ENCODE assay signal across 21 cellular contexts in genomic region chr15:60538129-60538528, GRCh38.
"Had no signal": no experiment of that assay in that cellular context is flagged by ENCODE, and none has a peak within 500 bp of the region (broad histone marks: within the 10 kb centered on the region; RNA-seq: fewer than 3 reads in every experiment).

No MANE protein-coding gene starts in this region.

- ATAC-seq: gastroesophageal sphincter, heart right ventricle had no signal

- DNase-seq: activated CD4-positive, alpha-beta T cell treated with anti-CD3 and anti-CD28 coated beads, Interleukin-2, amount 50 U/mL, for 4 hours; activated CD4-positive, CD25-positive, alpha-beta regulatory T cell treated with anti-CD3 and anti-CD28 coated beads, Interleukin-2, amount 50 U/mL, for 72 hours; activated gamma-delta T cell treated with Interleukin-2 at 50 U/mL for 16 hours; activated naive CD8-positive, alpha-beta T cell treated with anti-CD3 and anti-CD28 coated beads, Interleukin-2, amount 10 ng/mL, durations not matched to agents 7 days and 5 days; caudate nucleus; dorsolateral prefrontal cortex; erythroblast; heart right ventricle; right lobe of liver; small intestine; stimulated activated CD4-positive, alpha-beta T cell treated with anti-CD3 and anti-CD28 coated beads, Interleukin-15, amount 100 ng/mL, for 24 hours; stimulated activated CD4-positive, alpha-beta T cell treated with anti-CD3 and anti-CD28 coated beads, Interleukin-2, amount 100 ng/mL, for 48 hours; stomach; trophoblast cell had no signal

- H3K9ac ChIP-seq: parathyroid adenoma had no signal

- H3K4me3 Mint-ChIP-seq: brain; memory B cell; T-helper 1 cell treated with Interleukin-12 subunit alpha and Interleukin-12 subunit beta and Interleukin-4 antibody, amounts not matched to agents 30 μg/mL and 1 μg/mL, for 36 hours had no signal

- H3K36me3 Mint-ChIP-seq: brain had no signal

- H3K27ac ChIP-seq: dorsolateral prefrontal cortex, gastroesophageal sphincter, heart right ventricle, parathyroid adenoma, right lobe of liver, stomach, VCaP had no signal

- H3K9me3 Mint-ChIP-seq: activated naive CD8-positive, alpha-beta T cell treated with anti-CD3 and anti-CD28 coated beads, Interleukin-2, amount 10 ng/mL, durations not matched to agents 7 days and 5 days; brain; memory B cell; T-helper 1 cell treated with Interleukin-12 subunit alpha and Interleukin-12 subunit beta and Interleukin-4 antibody, amounts not matched to agents 30 μg/mL and 1 μg/mL, for 36 hours had no signal

- H3K27me3 ChIP-seq: dorsolateral prefrontal cortex, gastroesophageal sphincter, heart right ventricle, right lobe of liver, stomach had no signal

- H3K27ac Mint-ChIP-seq: activated naive CD8-positive, alpha-beta T cell treated with anti-CD3 and anti-CD28 coated beads, Interleukin-2, amount 10 ng/mL, durations not matched to agents 7 days and 5 days; memory B cell; T-helper 1 cell treated with Interleukin-12 subunit alpha and Interleukin-12 subunit beta and Interleukin-4 antibody, amounts not matched to agents 30 μg/mL and 1 μg/mL, for 36 hours had no signal

- H3K36me3 ChIP-seq: gastroesophageal sphincter, heart right ventricle, right lobe of liver, stomach had no signal

- H3K27me3 Mint-ChIP-seq: activated naive CD8-positive, alpha-beta T cell treated with anti-CD3 and anti-CD28 coated beads, Interleukin-2, amount 10 ng/mL, durations not matched to agents 7 days and 5 days; brain; memory B cell had no signal

- H3K4me3 ChIP-seq: dorsolateral prefrontal cortex, gastroesophageal sphincter, heart right ventricle, right lobe of liver, stomach had no signal

- H3K9me3 ChIP-seq: gastroesophageal sphincter, heart right ventricle, right lobe of liver, stomach had no signal

- FAIRE-seq: colon, small intestine had no signal
